Comparison of ENCODE assay signal across 1 cellular context in genomic region chr14:31457665-31458659, GRCh38.
TF ChIP-seq lines count a peak whose summit lies in the region.

No MANE protein-coding gene starts in this region.

TF ChIP-seq in HepG2, 621 proteins besides CTCF, POLR2A, EP300 and RAD21 (continued from another document and continues in another):
- TF ChIP-seq ZNF407 (CRISPR knock-in tag; IDR thresholded peaks at IDR 0.05; ENCODE audit: not compliant biosample characterization) (no peak), DDIT3 (CRISPR knock-in tag; IDR thresholded peaks at IDR 0.05) (no peak), ZNF562 (CRISPR knock-in tag; IDR thresholded peaks at IDR 0.05; ENCODE audit: borderline replicate concordance) (no peak), FOXP1 (IDR thresholded peaks at IDR 0.05) (peak; percentile 89), FOXP1 (CRISPR knock-in tag; IDR thresholded peaks at IDR 0.05) (peak; percentile 95), NPAS2 (CRISPR knock-in tag; IDR thresholded peaks at IDR 0.05; ENCODE audit: borderline replicate concordance) (no peak), ELF1 (CRISPR knock-in tag; IDR thresholded peaks at IDR 0.05) (0 out of 2 replicates have a peak, but pooled peaks have one; percentile 22), ZNF501 (CRISPR knock-in tag; IDR thresholded peaks at IDR 0.05) (no peak), MYC (CRISPR knock-in tag; IDR thresholded peaks at IDR 0.05; ENCODE audit: borderline replicate concordance) (no peak), ZNF646 (CRISPR knock-in tag; IDR thresholded peaks at IDR 0.05) (peak; percentile 85), ZFP36 (IDR thresholded peaks at IDR 0.05; ENCODE audit: borderline replicate concordance, low read depth, low read length, partially characterized antibody) (no peak), KDM1A (CRISPR knock-in tag; IDR thresholded peaks at IDR 0.05) (0 out of 2 replicates have a peak, but pooled peaks have one; percentile 15), ZNF180 (CRISPR knock-in tag; IDR thresholded peaks at IDR 0.05; ENCODE audit: borderline replicate concordance, low read depth) (no peak), ZNF460 (CRISPR knock-in tag; IDR thresholded peaks at IDR 0.05; ENCODE audit: borderline replicate concordance) (no peak), ZNF788 (CRISPR knock-in tag; IDR thresholded peaks at IDR 0.05; ENCODE audit: borderline replicate concordance) (no peak), CHD2 (IDR thresholded peaks at IDR 0.05; ENCODE audit: low read depth, low read length) (no peak), PHF20 (CRISPR knock-in tag; IDR thresholded peaks at IDR 0.05) (no peak), GRHL1 (CRISPR knock-in tag; conservative IDR thresholded peaks at IDR 0.05) (no peak), MXI1 (IDR thresholded peaks at IDR 0.05; ENCODE audit: borderline replicate concordance, low read depth, low read length) (no peak; the same call in 2 of the 3 replicates), MLXIP (CRISPR knock-in tag; IDR thresholded peaks at IDR 0.05; ENCODE audit: borderline replicate concordance) (0 out of 2 replicates have a peak, but pooled peaks have one; percentile 51), ZC3H13 (CRISPR knock-in tag; IDR thresholded peaks at IDR 0.05) (no peak), NONO (IDR thresholded peaks at IDR 0.05) (no peak), NONO (CRISPR knock-in tag; conservative IDR thresholded peaks at IDR 0.05) (0 out of 2 replicates have a peak, but pooled peaks have one; percentile 23), FOSL2 (CRISPR knock-in tag; IDR thresholded peaks at IDR 0.05) (0 out of 2 replicates have a peak, but pooled peaks have one; percentile 44), ZNF225 (CRISPR knock-in tag; IDR thresholded peaks at IDR 0.05) (no peak), POGZ (CRISPR knock-in tag; IDR thresholded peaks at IDR 0.05) (no peak), ONECUT2 (CRISPR knock-in tag; IDR thresholded peaks at IDR 0.05) (peak; percentile 78), KDM5B (CRISPR knock-in tag; IDR thresholded peaks at IDR 0.05; ENCODE audit: borderline replicate concordance) (no peak), RNF219 (CRISPR knock-in tag; IDR thresholded peaks at IDR 0.05) (no peak)
